40 cellular contexts compared by ENCODE assay signal in genomic region chr1:153152481-153152880, GRCh38. TPM values are rescaled to one million over a fixed set of nuclear protein-coding genes. Genes with fewer than 3 reads are reported as not detected.
"Had no signal": no experiment of that assay in that cellular context is flagged by ENCODE, and none has a peak within 500 bp of the region (broad histone marks: within the 10 kb centered on the region; RNA-seq: fewer than 3 reads in every experiment).

No MANE protein-coding gene starts in this region.

- H3K9me3 ChIP-seq: adrenal gland, ascending aorta, body of pancreas, breast epithelium had no signal

- H3K36me3 ChIP-seq: adrenal gland, ascending aorta, brain microvascular endothelial cell, breast epithelium, cardiac muscle cell had no signal

- H3K4me3 ChIP-seq: adrenal gland, ascending aorta, body of pancreas, breast epithelium, cardiac muscle cell had no signal

- H3K27ac ChIP-seq: adrenal gland, ascending aorta, body of pancreas, brain microvascular endothelial cell, breast epithelium, cardiac muscle cell had no signal

- H3K4me1 ChIP-seq: adrenal gland, ascending aorta, body of pancreas, breast epithelium had no signal

- ATAC-seq: activated naive CD4-positive, alpha-beta T cell treated with anti-CD3 and anti-CD28 coated beads, Interleukin-2, amount 50 U/mL, for 72 hours; activated naive CD8-positive, alpha-beta T cell treated with anti-CD3 and anti-CD28 coated beads, Interleukin-2, amount 50 U/mL, for 24 hours; activated T-cell treated with anti-CD3 and anti-CD28 coated beads, Interleukin-2, amount 50 U/mL, for 4 hours; activated T-cell treated with anti-CD3 and anti-CD28 coated beads, Interleukin-2, amount 50 U/mL, for 72 hours; activated T-helper 17 cell treated with anti-CD3 and anti-CD28 coated beads, Interleukin-2, amount 50 U/mL, for 72 hours; body of pancreas had no signal

- H3K27me3 ChIP-seq: adrenal gland, ascending aorta, body of pancreas, brain microvascular endothelial cell, cardiac muscle cell had no signal

- DNase-seq: activated effector memory CD4-positive, alpha-beta T cell treated with anti-CD3 and anti-CD28 coated beads, Interleukin-2, amount 50 U/mL, for 16 hours; activated effector memory CD4-positive, alpha-beta T cell treated with Interleukin-2 at 50 U/mL for 16 hours; activated gamma-delta T cell; activated gamma-delta T cell treated with Interleukin-2 at 50 U/mL for 16 hours; activated naive CD4-positive, alpha-beta T cell; activated naive CD4-positive, alpha-beta T cell treated with anti-CD3 and anti-CD28 coated beads for 36 hours; activated naive CD4-positive, alpha-beta T cell treated with anti-CD3 and anti-CD28 coated beads, Interleukin-2, amount 10 ng/mL, durations not matched to agents 7 days and 5 days; activated naive CD4-positive, alpha-beta T cell treated with anti-CD3 and anti-CD28 coated beads, Interleukin-2, amount 50 U/mL, for 16 hours; activated naive CD4-positive, alpha-beta T cell treated with Interleukin-2 at 50 U/mL for 16 hours; activated naive CD8-positive, alpha-beta T cell treated with anti-CD3 and anti-CD28 coated beads for 36 hours; activated naive CD8-positive, alpha-beta T cell treated with anti-CD3 and anti-CD28 coated beads, Interleukin-2, amount 10 ng/mL, durations not matched to agents 7 days and 5 days; activated naive CD8-positive, alpha-beta T cell treated with anti-CD3 and anti-CD28 coated beads, Interleukin-2, amount 50 U/mL, for 24 hours; activated T-cell treated with anti-CD3 and anti-CD28 coated beads for 4 hours; activated T-cell treated with anti-CD3 and anti-CD28 coated beads, Interleukin-2, amount 50 U/mL, for 1 hour; activated T-cell treated with anti-CD3 and anti-CD28 coated beads, Interleukin-2, amount 50 U/mL, for 24 hours; activated T-cell treated with anti-CD3 and anti-CD28 coated beads, Interleukin-2, amount 50 U/mL, for 4 hours; activated T-cell treated with anti-CD3 and anti-CD28 coated beads, Interleukin-2, amount 50 U/mL, for 48 hours; activated T-cell treated with anti-CD3 and anti-CD28 coated beads, Interleukin-2, amount 50 U/mL, for 72 hours; adrenal gland; amniotic stem cell; amygdala; anterior cingulate cortex; aorta; body of pancreas; brain microvascular endothelial cell; caudate nucleus; central memory CD4-positive, alpha-beta T cell; cerebellar nuclear complex had no signal

RNA-seq across cellular contexts. Expression of gene SPRR2G, which starts 1.8 kb away (rescaled TPM):
- total RNA-seq: activated naive CD4-positive, alpha-beta T cell treated with anti-CD3 and anti-CD28 coated beads for 36 hours; activated naive CD4-positive, alpha-beta T cell treated with anti-CD3 and anti-CD28 coated beads, Interleukin-2, amount 50 U/mL, for 72 hours; activated naive CD8-positive, alpha-beta T cell treated with anti-CD3 and anti-CD28 coated beads for 36 hours; activated naive CD8-positive, alpha-beta T cell treated with anti-CD3 and anti-CD28 coated beads, Interleukin-2, amount 10 ng/mL, durations not matched to agents 7 days and 5 days; activated T-cell treated with anti-CD3 and anti-CD28 coated beads, Interleukin-2, amount 50 U/mL, for 4 hours; activated T-cell treated with anti-CD3 and anti-CD28 coated beads, Interleukin-2, amount 50 U/mL, for 72 hours; activated T-helper 1 cell treated with anti-CD3 and anti-CD28 coated beads, Interleukin-12 subunit alpha, Interleukin-12 subunit beta, Interleukin-2, Interleukin-4 antibody, amounts not matched to agents 30 ng/mL and 10 ng/mL and 1 ng/mL, durations not matched to agents 14 hours and 24 hours and 36 hours; activated T-helper 17 cell treated with anti-CD3 and anti-CD28 coated beads, Interleukin-2, amount 50 U/mL, for 72 hours; activated T-helper 2 cell treated with anti-CD3 and anti-CD28 coated beads, Interferon-gamma antibody, Interleukin-2, Interleukin-4, amounts not matched to agents 10 μg/mL and 5 μg/mL and 100 μg/mL, durations not matched to agents 14 hours and 24 hours and 36 hours; adrenal gland; aorta; ascending aorta; astrocyte; body of pancreas; breast epithelium; bronchial epithelial cell; cardiac muscle cell; cardiac septum; cerebellum had no signal
- polyA plus RNA-seq: adipose tissue, adrenal gland, aorta, cardiac muscle cell had no signal

RNA-seq across cellular contexts. Expression of gene SPRR2F, which starts 39.2 kb away (rescaled TPM):
- total RNA-seq: activated naive CD4-positive, alpha-beta T cell treated with anti-CD3 and anti-CD28 coated beads for 36 hours; activated naive CD4-positive, alpha-beta T cell treated with anti-CD3 and anti-CD28 coated beads, Interleukin-2, amount 50 U/mL, for 72 hours; activated naive CD8-positive, alpha-beta T cell treated with anti-CD3 and anti-CD28 coated beads for 36 hours; activated naive CD8-positive, alpha-beta T cell treated with anti-CD3 and anti-CD28 coated beads, Interleukin-2, amount 10 ng/mL, durations not matched to agents 7 days and 5 days; activated T-cell treated with anti-CD3 and anti-CD28 coated beads, Interleukin-2, amount 50 U/mL, for 4 hours; activated T-cell treated with anti-CD3 and anti-CD28 coated beads, Interleukin-2, amount 50 U/mL, for 72 hours; activated T-helper 1 cell treated with anti-CD3 and anti-CD28 coated beads, Interleukin-12 subunit alpha, Interleukin-12 subunit beta, Interleukin-2, Interleukin-4 antibody, amounts not matched to agents 30 ng/mL and 10 ng/mL and 1 ng/mL, durations not matched to agents 14 hours and 24 hours and 36 hours; activated T-helper 17 cell treated with anti-CD3 and anti-CD28 coated beads, Interleukin-2, amount 50 U/mL, for 72 hours; activated T-helper 2 cell treated with anti-CD3 and anti-CD28 coated beads, Interferon-gamma antibody, Interleukin-2, Interleukin-4, amounts not matched to agents 10 μg/mL and 5 μg/mL and 100 μg/mL, durations not matched to agents 14 hours and 24 hours and 36 hours; adrenal gland; aorta; ascending aorta; astrocyte; breast epithelium; bronchial epithelial cell; cardiac septum; cerebellum had no signal
- polyA plus RNA-seq: adrenal gland, aorta had no signal

RNA-seq across cellular contexts. Expression of gene LELP1, which starts 50.7 kb away (rescaled TPM):
- total RNA-seq: activated naive CD4-positive, alpha-beta T cell treated with anti-CD3 and anti-CD28 coated beads for 36 hours; activated naive CD4-positive, alpha-beta T cell treated with anti-CD3 and anti-CD28 coated beads, Interleukin-2, amount 50 U/mL, for 72 hours; activated naive CD8-positive, alpha-beta T cell treated with anti-CD3 and anti-CD28 coated beads for 36 hours; activated naive CD8-positive, alpha-beta T cell treated with anti-CD3 and anti-CD28 coated beads, Interleukin-2, amount 10 ng/mL, durations not matched to agents 7 days and 5 days; activated T-cell treated with anti-CD3 and anti-CD28 coated beads, Interleukin-2, amount 50 U/mL, for 4 hours; activated T-cell treated with anti-CD3 and anti-CD28 coated beads, Interleukin-2, amount 50 U/mL, for 72 hours; activated T-helper 1 cell treated with anti-CD3 and anti-CD28 coated beads, Interleukin-12 subunit alpha, Interleukin-12 subunit beta, Interleukin-2, Interleukin-4 antibody, amounts not matched to agents 30 ng/mL and 10 ng/mL and 1 ng/mL, durations not matched to agents 14 hours and 24 hours and 36 hours; activated T-helper 17 cell treated with anti-CD3 and anti-CD28 coated beads, Interleukin-2, amount 50 U/mL, for 72 hours; activated T-helper 2 cell treated with anti-CD3 and anti-CD28 coated beads, Interferon-gamma antibody, Interleukin-2, Interleukin-4, amounts not matched to agents 10 μg/mL and 5 μg/mL and 100 μg/mL, durations not matched to agents 14 hours and 24 hours and 36 hours; adrenal gland; aorta; ascending aorta; astrocyte; body of pancreas; breast epithelium; bronchial epithelial cell; cardiac muscle cell; cardiac septum; cerebellum had no signal
- polyA plus RNA-seq: adipose tissue, adrenal gland, aorta, cardiac muscle cell had no signal

RNA-seq across cellular contexts. Expression of gene SPRR2E, which starts 58.2 kb away (rescaled TPM):
- total RNA-seq: activated naive CD4-positive, alpha-beta T cell treated with anti-CD3 and anti-CD28 coated beads for 36 hours; activated naive CD4-positive, alpha-beta T cell treated with anti-CD3 and anti-CD28 coated beads, Interleukin-2, amount 50 U/mL, for 72 hours; activated naive CD8-positive, alpha-beta T cell treated with anti-CD3 and anti-CD28 coated beads for 36 hours; activated naive CD8-positive, alpha-beta T cell treated with anti-CD3 and anti-CD28 coated beads, Interleukin-2, amount 10 ng/mL, durations not matched to agents 7 days and 5 days; activated T-cell treated with anti-CD3 and anti-CD28 coated beads, Interleukin-2, amount 50 U/mL, for 4 hours; activated T-cell treated with anti-CD3 and anti-CD28 coated beads, Interleukin-2, amount 50 U/mL, for 72 hours; activated T-helper 1 cell treated with anti-CD3 and anti-CD28 coated beads, Interleukin-12 subunit alpha, Interleukin-12 subunit beta, Interleukin-2, Interleukin-4 antibody, amounts not matched to agents 30 ng/mL and 10 ng/mL and 1 ng/mL, durations not matched to agents 14 hours and 24 hours and 36 hours; activated T-helper 17 cell treated with anti-CD3 and anti-CD28 coated beads, Interleukin-2, amount 50 U/mL, for 72 hours; activated T-helper 2 cell treated with anti-CD3 and anti-CD28 coated beads, Interferon-gamma antibody, Interleukin-2, Interleukin-4, amounts not matched to agents 10 μg/mL and 5 μg/mL and 100 μg/mL, durations not matched to agents 14 hours and 24 hours and 36 hours; adrenal gland; aorta; ascending aorta; astrocyte; body of pancreas; breast epithelium; cardiac muscle cell; cardiac septum; cerebellum had no signal
- polyA plus RNA-seq: cardiac muscle cell had no signal
